In genomic region chr14:106874365-106874764, GRCh38 we compare ENCODE assay signal across 30 cellular contexts.
DNase-seq lines count a peak whose midpoint lies in the region; ATAC-seq and TF ChIP-seq lines count a peak whose summit lies in the region.
"Had no signal": no experiment of that assay in that cellular context is flagged by ENCODE, and none has a peak within 500 bp of the region (broad histone marks: within the 10 kb centered on the region; RNA-seq: fewer than 3 reads in every experiment).

No MANE protein-coding gene starts in this region.

- no peaks in the 10 kb centered on the region for H3K79me2 ChIP-seq in OCI-LY1 (ENCODE audit: insufficient read depth, low read length)

- no peaks in the 10 kb centered on the region for H3K9me3 Mint-ChIP-seq in activated naive CD8-positive, alpha-beta T cell treated with anti-CD3 and anti-CD28 coated beads, Interleukin-2, amount 10 ng/mL, durations not matched to agents 7 days and 5 days
- no peaks in the 10 kb centered on the region for H3K9me3 Mint-ChIP-seq in activated naive CD8-positive, alpha-beta T cell treated with anti-CD3 and anti-CD28 coated beads for 36 hours
- no peaks in the 10 kb centered on the region for H3K9me3 Mint-ChIP-seq in stimulated activated effector memory CD8-positive, alpha-beta T cell treated with anti-CD3 and anti-CD28 coated beads, Interleukin-12 subunit alpha, Interleukin-12 subunit beta, amount 100 ng/mL, for 72 hours
- H3K9me3 Mint-ChIP-seq: activated naive CD4-positive, alpha-beta T cell treated with anti-CD3 and anti-CD28 coated beads, Interleukin-2, amount 50 U/mL, for 72 hours; activated T-cell treated with anti-CD3 and anti-CD28 coated beads, Interleukin-2, amount 50 U/mL, for 72 hours; effector memory CD8-positive, alpha-beta T cell; naive thymus-derived CD8-positive, alpha-beta T cell; T-helper 1 cell treated with Interleukin-12 subunit alpha and Interleukin-12 subunit beta and Interleukin-4 antibody, amounts not matched to agents 30 μg/mL and 1 μg/mL, for 36 hours had no signal

- H3K27me3 ChIP-seq in HL-60 (ENCODE audit: insufficient read depth, poor library complexity, severe bottlenecking) (no peaks in the 10 kb centered on the region), OCI-LY1 (ENCODE audit: insufficient read depth, low read length) (no peaks in the 10 kb centered on the region)
- H3K27me3 ChIP-seq: BE2C, cardiac muscle cell had no signal

- H3K4me1 Mint-ChIP-seq in activated naive CD8-positive, alpha-beta T cell treated with anti-CD3 and anti-CD28 coated beads, Interleukin-2, amount 10 ng/mL, durations not matched to agents 7 days and 5 days: peaks cover 19% of the 10 kb centered on the region
- peaks cover 13% of the 10 kb centered on the region for H3K4me1 Mint-ChIP-seq in activated naive CD8-positive, alpha-beta T cell treated with anti-CD3 and anti-CD28 coated beads for 36 hours
- H3K4me1 Mint-ChIP-seq in stimulated activated effector memory CD8-positive, alpha-beta T cell treated with anti-CD3 and anti-CD28 coated beads, Interleukin-12 subunit alpha, Interleukin-12 subunit beta, amount 100 ng/mL, for 72 hours: peaks cover 12% of the 10 kb centered on the region

- H3K4me1 ChIP-seq in OCI-LY1 (ENCODE audit: insufficient read depth, low read length, severe bottlenecking): peaks cover 76% of the 10 kb centered on the region
- H3K4me1 ChIP-seq: A549, BE2C, tibial artery had no signal

- peak overlapping the region; percentile 6; the same call in 1 of the 2 replicates for H3K9ac ChIP-seq in OCI-LY1 (ENCODE audit: low read length)
- H3K9ac ChIP-seq: SK-N-SH had no signal

- H3K4me2 ChIP-seq in OCI-LY1 (ENCODE audit: low read length): peak overlapping the region; percentile 14; the same call in 1 of the 2 replicates
- H3K4me2 ChIP-seq: A549, SK-N-SH had no signal

- no peak overlapping the region for H3K27ac Mint-ChIP-seq in activated naive CD8-positive, alpha-beta T cell treated with anti-CD3 and anti-CD28 coated beads, Interleukin-2, amount 10 ng/mL, durations not matched to agents 7 days and 5 days
- no peak overlapping the region for H3K27ac Mint-ChIP-seq in activated naive CD8-positive, alpha-beta T cell treated with anti-CD3 and anti-CD28 coated beads for 36 hours
- H3K27ac Mint-ChIP-seq in stimulated activated effector memory CD8-positive, alpha-beta T cell treated with anti-CD3 and anti-CD28 coated beads, Interleukin-12 subunit alpha, Interleukin-12 subunit beta, amount 100 ng/mL, for 72 hours: no peak overlapping the region
- H3K27ac Mint-ChIP-seq: activated naive CD4-positive, alpha-beta T cell treated with anti-CD3 and anti-CD28 coated beads, Interleukin-2, amount 50 U/mL, for 72 hours; activated T-cell treated with anti-CD3 and anti-CD28 coated beads, Interleukin-2, amount 50 U/mL, for 72 hours; effector memory CD8-positive, alpha-beta T cell; naive thymus-derived CD8-positive, alpha-beta T cell; T-helper 1 cell treated with Interleukin-12 subunit alpha and Interleukin-12 subunit beta and Interleukin-4 antibody, amounts not matched to agents 30 μg/mL and 1 μg/mL, for 36 hours had no signal

- TF ChIP-seq CTCF in HL-60 (IDR thresholded peaks at IDR 0.05; ENCODE audit: insufficient read depth, low read length): no peak
- no peak for TF ChIP-seq CTCF in OCI-LY1 (IDR thresholded peaks at IDR 0.05; ENCODE audit: low read length)

- DNase-seq in activated naive CD8-positive, alpha-beta T cell treated with anti-CD3 and anti-CD28 coated beads, Interleukin-2, amount 10 ng/mL, durations not matched to agents 7 days and 5 days: no peak
- no peak for DNase-seq in activated naive CD8-positive, alpha-beta T cell treated with anti-CD3 and anti-CD28 coated beads for 36 hours
- DNase-seq in HL-60 (ENCODE audit: low read depth in 1 of 2, low spot score in 1 of 2): peak in 1 of 2 experiments; percentile 43
- DNase-seq in stimulated activated effector memory CD8-positive, alpha-beta T cell treated with anti-CD3 and anti-CD28 coated beads, Interleukin-12 subunit alpha, Interleukin-12 subunit beta, amount 100 ng/mL, for 72 hours (ENCODE audit: low spot score in 2 of 2): no peak
- DNase-seq in activated effector memory CD4-positive, alpha-beta T cell treated with Interleukin-2 at 50 U/mL for 16 hours: no peak
- DNase-seq: activated CD4-positive, alpha-beta T cell treated with anti-CD3 and anti-CD28 coated beads for 1 hour; activated T-cell treated with anti-CD3 and anti-CD28 coated beads, Interleukin-2, amount 50 U/mL, for 72 hours; aorta; BE2C; DMS53; effector memory CD8-positive, alpha-beta T cell; erythroblast; kidney; midbrain; MM.1S; naive thymus-derived CD8-positive, alpha-beta T cell; NCI-H446 treated with DMSO at 0.1 percent for 48 hours; nucleus accumbens; SK-N-SH; stomach; tibial artery had no signal

- no peaks in the 10 kb centered on the region for H3K9me3 ChIP-seq in OCI-LY1 (ENCODE audit: low read length)
- H3K9me3 ChIP-seq: A549, BE2C, SK-N-SH, stomach, tibial artery had no signal

- POLR2A ChIA-PET in activated naive CD8-positive, alpha-beta T cell treated with anti-CD3 and anti-CD28 coated beads, Interleukin-2, amount 10 ng/mL, durations not matched to agents 7 days and 5 days (lab: Charles Lee): no interaction called here

- peaks cover 34% of the 10 kb centered on the region for H3K27me3 Mint-ChIP-seq in activated naive CD8-positive, alpha-beta T cell treated with anti-CD3 and anti-CD28 coated beads, Interleukin-2, amount 10 ng/mL, durations not matched to agents 7 days and 5 days
- peaks cover 44% of the 10 kb centered on the region for H3K27me3 Mint-ChIP-seq in activated naive CD8-positive, alpha-beta T cell treated with anti-CD3 and anti-CD28 coated beads for 36 hours

- H3K27ac ChIP-seq in HL-60 (replicated peaks): peak overlapping the region; percentile 24
- peak overlapping the region; percentile 89 for H3K27ac ChIP-seq in OCI-LY1 (ENCODE audit: low read depth, low read length, poor library complexity, severe bottlenecking)
- H3K27ac ChIP-seq: A549, cardiac muscle cell, coronary artery, stomach, tibial artery had no signal

- H3K36me3 ChIP-seq in OCI-LY1 (ENCODE audit: insufficient read depth, low read length): no peaks in the 10 kb centered on the region
- H3K36me3 ChIP-seq: BE2C, cardiac muscle cell, stomach, tibial artery had no signal

- no peaks in the 10 kb centered on the region for H3K36me3 Mint-ChIP-seq in activated naive CD8-positive, alpha-beta T cell treated with anti-CD3 and anti-CD28 coated beads, Interleukin-2, amount 10 ng/mL, durations not matched to agents 7 days and 5 days
- H3K36me3 Mint-ChIP-seq in activated naive CD8-positive, alpha-beta T cell treated with anti-CD3 and anti-CD28 coated beads for 36 hours: no peaks in the 10 kb centered on the region
- no peaks in the 10 kb centered on the region for H3K36me3 Mint-ChIP-seq in stimulated activated effector memory CD8-positive, alpha-beta T cell treated with anti-CD3 and anti-CD28 coated beads, Interleukin-12 subunit alpha, Interleukin-12 subunit beta, amount 100 ng/mL, for 72 hours
- H3K36me3 Mint-ChIP-seq: activated naive CD4-positive, alpha-beta T cell treated with anti-CD3 and anti-CD28 coated beads, Interleukin-2, amount 50 U/mL, for 72 hours; naive thymus-derived CD8-positive, alpha-beta T cell had no signal

- H3F3A ChIP-seq in OCI-LY1 (ENCODE audit: insufficient read depth, low read length): no peaks in the 10 kb centered on the region

- H3K4me3 ChIP-seq in HL-60 (replicated peaks; ENCODE audit: insufficient read depth, low read length) (no peak overlapping the region), OCI-LY1 (ENCODE audit: low read depth, low read length, poor library complexity, severe bottlenecking) (no peak overlapping the region)
- H3K4me3 ChIP-seq: A549, cardiac muscle cell, coronary artery, K562, stomach, tibial artery had no signal

- no peak overlapping the region for H2AFZ ChIP-seq in OCI-LY1 (ENCODE audit: low read length)

- no peaks in the 10 kb centered on the region for H4K20me1 ChIP-seq in OCI-LY1 (ENCODE audit: insufficient read depth, low read length)

- no peak overlapping the region for H3K4me3 Mint-ChIP-seq in activated naive CD8-positive, alpha-beta T cell treated with anti-CD3 and anti-CD28 coated beads, Interleukin-2, amount 10 ng/mL, durations not matched to agents 7 days and 5 days
- H3K4me3 Mint-ChIP-seq in activated naive CD8-positive, alpha-beta T cell treated with anti-CD3 and anti-CD28 coated beads for 36 hours: no peak overlapping the region
- H3K4me3 Mint-ChIP-seq in stimulated activated effector memory CD8-positive, alpha-beta T cell treated with anti-CD3 and anti-CD28 coated beads, Interleukin-12 subunit alpha, Interleukin-12 subunit beta, amount 100 ng/mL, for 72 hours: no peak overlapping the region
- H3K4me3 Mint-ChIP-seq: activated T-cell treated with anti-CD3 and anti-CD28 coated beads, Interleukin-2, amount 50 U/mL, for 72 hours; effector memory CD8-positive, alpha-beta T cell; naive thymus-derived CD8-positive, alpha-beta T cell; T-helper 1 cell treated with Interleukin-12 subunit alpha and Interleukin-12 subunit beta and Interleukin-4 antibody, amounts not matched to agents 30 μg/mL and 1 μg/mL, for 36 hours had no signal

- ATAC-seq in activated naive CD8-positive, alpha-beta T cell treated with anti-CD3 and anti-CD28 coated beads, Interleukin-2, amount 10 ng/mL, durations not matched to agents 7 days and 5 days (ENCODE audit: low read depth): peak; percentile 49
- peak; percentile 35 for ATAC-seq in stimulated activated effector memory CD8-positive, alpha-beta T cell treated with anti-CD3 and anti-CD28 coated beads, Interleukin-12 subunit alpha, Interleukin-12 subunit beta, amount 100 ng/mL, for 72 hours
- ATAC-seq in GM21367 (IDR thresholded peaks at IDR 0.05; ENCODE audit: unreplicated experiment) (no peak), HG03565 (IDR thresholded peaks at IDR 0.05; ENCODE audit: unreplicated experiment) (no peak)
- ATAC-seq: A549; effector memory CD8-positive, alpha-beta T cell; K562; naive thymus-derived CD8-positive, alpha-beta T cell had no signal

- H3K9me2 ChIP-seq in OCI-LY1 (ENCODE audit: low read depth, low read length): no peaks in the 10 kb centered on the region
- H3K9me2 ChIP-seq: SK-N-SH had no signal

Comparison
In these comparisons a context has a peak if more than half of its experiments do, and no peak if none do; other contexts are left out.
1. ATAC-seq: peak in activated naive CD8-positive, alpha-beta T cell treated with anti-CD3 and anti-CD28 coated beads, Interleukin-2, amount 10 ng/mL, durations not matched to agents 7 days and 5 days (single experiment) and stimulated activated effector memory CD8-positive, alpha-beta T cell treated with anti-CD3 and anti-CD28 coated beads, Interleukin-12 subunit alpha, Interleukin-12 subunit beta, amount 100 ng/mL, for 72 hours (single experiment); none in GM21367 (single experiment) and HG03565 (single experiment).